24 cellular contexts compared by ENCODE assay signal in the genomic region with DNA sequence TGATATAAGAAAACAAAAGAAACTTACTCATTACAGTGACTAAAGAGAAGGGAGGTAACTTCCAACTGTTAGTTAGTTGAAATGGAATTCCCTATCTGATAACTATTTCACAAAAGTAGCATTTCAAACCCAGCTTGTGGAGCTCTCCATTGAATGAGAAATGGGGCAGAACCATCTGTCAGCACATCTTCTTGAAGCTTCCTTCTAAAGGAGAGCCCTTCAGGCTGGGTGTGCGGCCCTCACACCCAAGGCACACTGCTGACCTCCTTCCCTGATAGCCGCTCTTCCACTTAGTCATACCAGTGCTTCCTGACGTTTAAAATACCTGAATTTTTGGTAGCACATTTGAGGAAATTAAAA. TPM values are rescaled to one million over a fixed set of nuclear protein-coding genes. Genes with fewer than 3 reads are reported as not detected.
DNase-seq lines count a peak whose midpoint lies in the region; ATAC-seq, FAIRE-seq and TF ChIP-seq lines count a peak whose summit lies in the region.
"Had no signal": no experiment of that assay in that cellular context is flagged by ENCODE, and none has a peak within 500 bp of the region (broad histone marks: within the 10 kb centered on the region; RNA-seq: fewer than 3 reads in every experiment).

No MANE protein-coding gene starts in this region.

- TF ChIP-seq CTCF in osteoblast (IDR thresholded peaks at IDR 0.05; ENCODE audit: extremely low read depth, low read depth, low read length) (no peak), omental fat pad (IDR thresholded peaks at IDR 0.05) (no peak)

- peak; percentile 23 for DNase-seq in GM03348 (ENCODE audit: low spot score)
- DNase-seq in RPMI7951 (ENCODE audit: low read depth) = peak; percentile 44
- peak; percentile 59 for DNase-seq in dermis blood vessel endothelial cell
- no peak for DNase-seq in osteoblast (ENCODE audit: insufficient read length, low spot score, missing footprints)
- no peak for DNase-seq in omental fat pad (ENCODE audit: low spot score)
- DNase-seq in cerebellar cortex (ENCODE audit: low spot score) = no peak
- no peak for DNase-seq in frontal cortex (ENCODE audit: low spot score in 2 of 2)
- DNase-seq: activated CD4-positive, alpha-beta T cell treated with anti-CD3 and anti-CD28 coated beads, Interleukin-2, amount 10 ng/mL, durations not matched to agents 7 days and 5 days; activated naive CD4-positive, alpha-beta T cell; aorta; CD8-positive, alpha-beta T cell; H9; left colon; NCI-H187; NCI-H446; stimulated activated CD8-positive, alpha-beta memory T cell treated with anti-CD3 and anti-CD28 coated beads, Interleukin-4, amount 100 ng/mL, for 48 hours; substantia nigra; SW 1271 had no signal

- ATAC-seq in omental fat pad (ENCODE audit: low FRiP score) (no peak), GM18858 (IDR thresholded peaks at IDR 0.05; ENCODE audit: unreplicated experiment) (no peak)
- ATAC-seq: CD8-positive, alpha-beta T cell; left colon had no signal

- no peaks in the 10 kb centered on the region for H4K20me1 ChIP-seq in osteoblast (ENCODE audit: insufficient read depth, low read length)

- H3K36me3 ChIP-seq in osteoblast (ENCODE audit: insufficient read depth, low read length) = no peaks in the 10 kb centered on the region
- H3K36me3 ChIP-seq: vagina had no signal

- H3K4me2 ChIP-seq in osteoblast (ENCODE audit: insufficient read depth, low read length) = peak overlapping the region; percentile 85

- H3K79me2 ChIP-seq in osteoblast (ENCODE audit: insufficient read depth, low read length) = peaks cover 48% of the 10 kb centered on the region

- peak overlapping the region; percentile 17 for H2AFZ ChIP-seq in osteoblast (ENCODE audit: low read length)

- H3K9me3 ChIP-seq in osteoblast (ENCODE audit: low read depth, low read length) = no peaks in the 10 kb centered on the region
- H3K9me3 ChIP-seq: vagina had no signal

- H3K27ac ChIP-seq in osteoblast (ENCODE audit: low read depth, low read length) = peak overlapping the region; percentile 90
- H3K27ac ChIP-seq: HL-60, vagina had no signal

- H3K27me3 ChIP-seq in osteoblast (ENCODE audit: insufficient read depth, low read length) = no peaks in the 10 kb centered on the region
- H3K27me3 ChIP-seq: vagina had no signal

- peaks cover 76% of the 10 kb centered on the region for H3K4me1 ChIP-seq in osteoblast (ENCODE audit: insufficient read depth, low read length)
- H3K4me1 ChIP-seq: vagina had no signal

- H3K4me3 ChIP-seq in osteoblast (ENCODE audit: insufficient read depth, low read length) = peak overlapping the region; percentile 70
- H3K4me3 ChIP-seq: vagina had no signal

- no peak for FAIRE-seq in frontal cortex (lab: Jason Lieb, UNC)
- FAIRE-seq: colon, endometrium, TTC549 had no signal

RNA-seq across cellular contexts. Expression of a gene that starts 28.1 kb away (rescaled TPM):
- 85.5 and 91.9 TPM in 2 replicates for total RNA-seq in RPMI7951 (2014; rRNA removed; shearing (Covaris generic))
- 8.2 and 35.9 TPM in 2 replicates for total RNA-seq in dermis blood vessel endothelial cell
- 23.2 and 25.3 TPM in 2 replicates for total RNA-seq in osteoblast
- total RNA-seq in omental fat pad = 10 to 100 TPM in 1 of 4 donors, 1 to 10 TPM in 2, under 1 TPM in 1; 0.48 to 11.7 (median 3.2) TPM
- 13.0 TPM for total RNA-seq in frontal cortex
- total RNA-seq: activated CD4-positive, alpha-beta T cell treated with anti-CD3 and anti-CD28 coated beads, Interleukin-2, amount 10 ng/mL, durations not matched to agents 7 days and 5 days; CD8-positive, alpha-beta T cell had no signal

Comparison
In these comparisons a context has a peak if more than half of its experiments do, and no peak if none do; other contexts are left out.
1. DNase-seq: peak in GM03348 (single experiment), RPMI7951 (single experiment) and dermis blood vessel endothelial cell (single experiment); none in osteoblast (single experiment), omental fat pad (single experiment), cerebellar cortex (single experiment) and frontal cortex (0 of 2).